In the genomic region with DNA sequence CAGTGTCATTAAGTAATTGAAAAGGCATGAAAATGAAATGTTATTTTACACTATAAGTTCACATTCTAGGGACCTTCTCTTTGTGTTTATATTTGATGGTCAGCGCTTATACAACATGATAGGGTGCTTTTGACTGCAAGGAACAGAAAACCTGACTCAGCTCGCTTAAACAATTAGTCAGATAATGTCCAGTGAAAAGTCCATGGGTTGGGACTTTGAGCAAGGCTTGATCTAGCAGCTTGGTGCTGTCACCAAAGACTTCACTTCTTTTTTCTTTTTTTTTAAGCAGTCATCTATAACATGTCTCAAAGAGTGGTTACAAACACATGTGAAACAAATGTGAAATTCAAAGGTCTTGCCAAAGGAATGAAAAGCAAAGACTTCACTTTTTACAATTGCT, we compare ENCODE assay signal across 27 cellular contexts. TPM values are rescaled to one million over a fixed set of nuclear protein-coding genes. Genes with fewer than 3 reads are reported as not detected.
"Had no signal": no experiment of that assay in that cellular context is flagged by ENCODE, and none has a peak within 500 bp of the region (broad histone marks: within the 10 kb centered on the region; RNA-seq: fewer than 3 reads in every experiment).

No MANE protein-coding gene starts in this region.

- H3K4me3 Mint-ChIP-seq: activated naive CD4-positive, alpha-beta T cell treated with anti-CD3 and anti-CD28 coated beads for 36 hours; activated naive CD8-positive, alpha-beta T cell treated with anti-CD3 and anti-CD28 coated beads for 36 hours; activated T-helper 1 cell treated with anti-CD3 and anti-CD28 coated beads, Interleukin-12 subunit alpha, Interleukin-12 subunit beta, Interleukin-2, Interleukin-4 antibody, amounts not matched to agents 30 ng/mL and 10 ng/mL and 1 ng/mL, durations not matched to agents 14 hours and 24 hours and 36 hours; effector memory CD8-positive, alpha-beta T cell; immature natural killer cell; naive thymus-derived CD4-positive, alpha-beta T cell had no signal

- H3K27ac Mint-ChIP-seq: activated naive CD4-positive, alpha-beta T cell treated with anti-CD3 and anti-CD28 coated beads for 36 hours; activated naive CD8-positive, alpha-beta T cell treated with anti-CD3 and anti-CD28 coated beads for 36 hours; activated T-helper 1 cell treated with anti-CD3 and anti-CD28 coated beads, Interleukin-12 subunit alpha, Interleukin-12 subunit beta, Interleukin-2, Interleukin-4 antibody, amounts not matched to agents 30 ng/mL and 10 ng/mL and 1 ng/mL, durations not matched to agents 14 hours and 24 hours and 36 hours; immature natural killer cell; naive thymus-derived CD4-positive, alpha-beta T cell had no signal

- H3K27ac ChIP-seq: esophagus muscularis mucosa, prostate gland, sigmoid colon, suprapubic skin, tibial artery, WERI-Rb-1 had no signal

- H3K9me3 ChIP-seq: esophagus muscularis mucosa, pancreas, prostate gland, sigmoid colon, suprapubic skin, tibial artery had no signal

- H3K4me1 Mint-ChIP-seq: activated naive CD8-positive, alpha-beta T cell treated with anti-CD3 and anti-CD28 coated beads for 36 hours; immature natural killer cell; naive thymus-derived CD4-positive, alpha-beta T cell had no signal

- DNase-seq: activated CD4-positive, alpha-beta T cell treated with anti-CD3 and anti-CD28 coated beads for 48 hours; activated CD4-positive, alpha-beta T cell treated with anti-CD3 and anti-CD28 coated beads, Interleukin-2, amount 50 U/mL, for 48 hours; activated CD8-positive, alpha-beta memory T cell treated with anti-CD3 and anti-CD28 coated beads for 24 hours; activated effector memory CD4-positive, alpha-beta T cell treated with anti-CD3 and anti-CD28 coated beads, Interleukin-2, amount 50 U/mL, for 16 hours; activated naive CD4-positive, alpha-beta T cell treated with anti-CD3 and anti-CD28 coated beads for 36 hours; activated naive CD8-positive, alpha-beta T cell treated with anti-CD3 and anti-CD28 coated beads for 36 hours; amniotic stem cell; caudate nucleus; cortex of kidney; effector memory CD8-positive, alpha-beta T cell; hypothalamus; immature natural killer cell; midbrain; naive thymus-derived CD4-positive, alpha-beta T cell; pancreas; retina; sigmoid colon; stimulated activated CD4-positive, alpha-beta T cell treated with anti-CD3 and anti-CD28 coated beads, Interleukin-15, amount 100 ng/mL, for 24 hours; stimulated activated CD4-positive, alpha-beta T cell treated with anti-CD3 and anti-CD28 coated beads, Interleukin-2, amount 100 ng/mL, for 24 hours; stimulated activated naive CD4-positive, alpha-beta T cell; tibial artery; WERI-Rb-1 had no signal

- H3K27me3 ChIP-seq: esophagus muscularis mucosa, pancreas, sigmoid colon, suprapubic skin, tibial artery had no signal

- H3K4me3 ChIP-seq: esophagus muscularis mucosa, pancreas, prostate gland, sigmoid colon, suprapubic skin, tibial artery had no signal

- ATAC-seq: activated CD4-positive, CD25-positive, alpha-beta regulatory T cell treated with anti-CD3 and anti-CD28 coated beads, Interleukin-2, amount 50 U/mL, for 24 hours; effector memory CD8-positive, alpha-beta T cell; naive thymus-derived CD4-positive, alpha-beta T cell; pancreas had no signal

- H3K36me3 Mint-ChIP-seq: activated naive CD8-positive, alpha-beta T cell treated with anti-CD3 and anti-CD28 coated beads for 36 hours; immature natural killer cell; naive thymus-derived CD4-positive, alpha-beta T cell had no signal

- H3K4me1 ChIP-seq: prostate gland, tibial artery had no signal

- H3K36me3 ChIP-seq: prostate gland, suprapubic skin, WERI-Rb-1 had no signal

- H3K9me3 Mint-ChIP-seq: activated naive CD4-positive, alpha-beta T cell treated with anti-CD3 and anti-CD28 coated beads for 36 hours; activated naive CD8-positive, alpha-beta T cell treated with anti-CD3 and anti-CD28 coated beads for 36 hours; activated T-helper 1 cell treated with anti-CD3 and anti-CD28 coated beads, Interleukin-12 subunit alpha, Interleukin-12 subunit beta, Interleukin-2, Interleukin-4 antibody, amounts not matched to agents 30 ng/mL and 10 ng/mL and 1 ng/mL, durations not matched to agents 14 hours and 24 hours and 36 hours; effector memory CD8-positive, alpha-beta T cell; immature natural killer cell had no signal

RNA-seq across cellular contexts. Expression of gene F3, which starts 15.4 kb away (rescaled TPM):
- polyA plus RNA-seq: immature natural killer cell; naive thymus-derived CD4-positive, alpha-beta T cell had no signal
